ENCODE assay signal across 12 cellular contexts in the genomic region with DNA sequence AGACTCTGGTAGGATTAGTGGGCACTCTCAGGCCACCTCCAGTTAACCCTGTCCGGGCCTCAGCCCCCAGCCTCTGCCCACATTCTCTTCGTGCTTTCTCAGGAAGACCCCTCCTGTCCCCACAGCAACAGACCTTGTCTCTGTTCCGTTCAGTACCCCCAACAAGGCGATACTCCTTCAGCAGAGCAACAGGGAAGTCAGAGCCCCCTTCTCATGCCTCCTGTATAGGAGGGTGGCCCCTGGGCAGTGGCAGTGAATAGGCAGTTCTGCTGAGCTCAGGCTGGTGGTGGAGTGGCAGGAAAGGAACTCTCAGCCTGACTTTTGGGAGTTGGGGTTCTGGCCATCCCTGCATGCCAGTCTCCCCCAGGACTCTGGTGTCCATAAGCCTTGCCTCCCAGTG. TPM values are rescaled to one million over a fixed set of nuclear protein-coding genes. Genes with fewer than 3 reads are reported as not detected.
DNase-seq lines count a peak whose midpoint lies in the region; ATAC-seq, FAIRE-seq and TF ChIP-seq lines count a peak whose summit lies in the region.
"Had no signal": no experiment of that assay in that cellular context is flagged by ENCODE, and none has a peak within 500 bp of the region (broad histone marks: within the 10 kb centered on the region; RNA-seq: fewer than 3 reads in every experiment).

No MANE protein-coding gene starts in this region.

- intact Hi-C loops in Right ventricle myocardium superior (cut with DNase I) (no loop called here), esophagus muscularis mucosa (cut with DNase I) (no loop called here), pancreas (cut with DNase I) (no loop called here)

- peaks cover 6% of the 10 kb centered on the region for H3K9me3 Mint-ChIP-seq in glutamatergic neuron (ENCODE audit: unreplicated experiment)
- H3K9me3 Mint-ChIP-seq: central memory CD8-positive, alpha-beta T cell; natural killer cell had no signal

- no peak for TF ChIP-seq EP300 in esophagus muscularis mucosa (IDR thresholded peaks at IDR 0.05)

- FAIRE-seq in pancreas (lab: Jason Lieb, UNC), result no peak

- no peaks in the 10 kb centered on the region for H3K36me3 Mint-ChIP-seq in glutamatergic neuron (ENCODE audit: unreplicated experiment)
- H3K36me3 Mint-ChIP-seq: natural killer cell had no signal

- 72% methylated on average over 2 of the region's 4 CpGs for WGBS in esophagus muscularis mucosa
- WGBS in pancreas, 2 donors, result 21 to 27% methylated on average over 4 of the region's 4 CpGs

- H3K4me3 ChIP-seq in right atrium auricular region (peak overlapping the region; percentile 20 to 31), esophagus muscularis mucosa (peak overlapping the region; percentile 35 to 74 (median 63)), pancreas (peak overlapping the region; percentile 21 to 58 (median 44))

- peak overlapping the region; percentile 92 to 97 for H3K27ac ChIP-seq in right atrium auricular region
- H3K27ac ChIP-seq in esophagus muscularis mucosa (replicated peaks in 1 of 4), result peak overlapping the region; percentile 93 to 100 (median 96)
- peak overlapping the region; percentile 87 to 94 (median 90) for H3K27ac ChIP-seq in pancreas

- TF ChIP-seq CTCF in right atrium auricular region (IDR thresholded peaks at IDR 0.05) (no peak), esophagus muscularis mucosa (IDR thresholded peaks at IDR 0.05) (no peak), pancreas (IDR thresholded peaks at IDR 0.05) (no peak), glutamatergic neuron (IDR thresholded peaks at IDR 0.05; ENCODE audit: partially characterized antibody, unreplicated experiment) (no peak)

- no peak overlapping the region for H3K4me3 Mint-ChIP-seq in glutamatergic neuron (ENCODE audit: unreplicated experiment)
- H3K4me3 Mint-ChIP-seq: central memory CD8-positive, alpha-beta T cell; natural killer cell had no signal

- ATAC-seq in Right ventricle myocardium superior (ENCODE audit: poor library complexity) (no peak), pancreas (no peak), GM21723 (IDR thresholded peaks at IDR 0.05; ENCODE audit: unreplicated experiment) (no peak), esophagus mucosa (no peak), GM21390 (IDR thresholded peaks at IDR 0.05; ENCODE audit: unreplicated experiment) (no peak)
- ATAC-seq: natural killer cell had no signal

- no peaks in the 10 kb centered on the region for H3K36me3 ChIP-seq in right atrium auricular region
- H3K36me3 ChIP-seq in esophagus muscularis mucosa, result peaks cover 0 to 4% (median 0%) of the 10 kb centered on the region in 4 donors
- peaks cover 0 to under 1% (median 0%) of the 10 kb centered on the region in 3 donors for H3K36me3 ChIP-seq in pancreas

- H3K4me1 Mint-ChIP-seq in glutamatergic neuron (ENCODE audit: low read depth, unreplicated experiment), result peaks cover 9% of the 10 kb centered on the region

- TF ChIP-seq POLR2A in esophagus muscularis mucosa (IDR thresholded peaks at IDR 0.05; ENCODE audit: low read depth), result no peak

- H3K27me3 Mint-ChIP-seq in glutamatergic neuron (ENCODE audit: unreplicated experiment), result peaks cover 12% of the 10 kb centered on the region

- no peak for DNase-seq in right atrium auricular region (ENCODE audit: low spot score)
- DNase-seq in Right ventricle myocardium superior, result no peak
- DNase-seq in esophagus muscularis mucosa (ENCODE audit: extremely low spot score), result no peak
- no peak for DNase-seq in pancreas
- no peak for DNase-seq in glutamatergic neuron
- DNase-seq: activated CD8-positive, alpha-beta memory T cell treated with anti-CD3 and anti-CD28 coated beads, Interleukin-2, amount 50 U/mL, for 48 hours; natural killer cell; NCI-H1694 had no signal

- H3K9me3 ChIP-seq in right atrium auricular region, result no peaks in the 10 kb centered on the region
- H3K9me3 ChIP-seq in esophagus muscularis mucosa, result no peaks in the 10 kb centered on the region
- H3K9me3 ChIP-seq in pancreas, result no peaks in the 10 kb centered on the region

- no peaks in the 10 kb centered on the region for H3K27me3 ChIP-seq in right atrium auricular region
- H3K27me3 ChIP-seq in esophagus muscularis mucosa, result peaks cover 0 to 14% (median 1%) of the 10 kb centered on the region in 4 donors
- H3K27me3 ChIP-seq in pancreas, result no peaks in the 10 kb centered on the region

- no peak overlapping the region for H3K27ac Mint-ChIP-seq in glutamatergic neuron (ENCODE audit: unreplicated experiment)
- H3K27ac Mint-ChIP-seq: natural killer cell had no signal

- H3K4me1 ChIP-seq in right atrium auricular region (peaks cover 0 to 83% of the 10 kb centered on the region in 2 donors), esophagus muscularis mucosa (peaks cover 63 to 93% (median 78%) of the 10 kb centered on the region in 4 donors), pancreas (peaks cover 25 to 44% (median 29%) of the 10 kb centered on the region in 3 donors)

RNA-seq across cellular contexts. Expression of a gene that starts 0.5 kb away (rescaled TPM):
- total RNA-seq in right atrium auricular region (10 to 100 TPM; 15.4 to 20.0 TPM), Right ventricle myocardium superior (19.9 TPM), esophagus muscularis mucosa (10 to 100 TPM; 37.4 to 66.6 (median 46.4) TPM), pancreas (10 to 100 TPM; 27.5 to 53.5 (median 33.2) TPM), esophagus mucosa (2.4 TPM), glutamatergic neuron (ENCODE audit: unreplicated experiment) (5.4 TPM)
- 100 to 1,000 TPM; 118 to 223 TPM for polyA plus RNA-seq in pancreas

RNA-seq across cellular contexts. Expression of a gene that starts 9.4 kb away (rescaled TPM):
- total RNA-seq in right atrium auricular region (10 to 100 TPM in 1 of 2 donors, 1 to 10 TPM in 1; 9.0 to 10.6 TPM), Right ventricle myocardium superior (29.6 TPM), esophagus muscularis mucosa (not detected), pancreas (under 1 TPM in 1 of 6 donors, not detected in 5; 0.12 TPM), esophagus mucosa (not detected), glutamatergic neuron (ENCODE audit: unreplicated experiment) (not detected)
- 1 to 10 TPM in 1 of 2 donors, under 1 TPM in 1; 0.15 to 2.1 TPM for polyA plus RNA-seq in pancreas
- total RNA-seq: natural killer cell had no signal

RNA-seq across cellular contexts. Expression of a gene that starts 22.8 kb away (rescaled TPM):
- total RNA-seq in right atrium auricular region (10 to 100 TPM; 51.0 to 58.5 TPM), Right ventricle myocardium superior (70.1 TPM), esophagus muscularis mucosa (100 to 1,000 TPM in 1 of 4 donors, 10 to 100 TPM in 3; 49.4 to 106 (median 85.8) TPM), pancreas (10 to 100 TPM; 47.1 to 81.6 (median 55.1) TPM), esophagus mucosa (65.8 TPM), glutamatergic neuron (ENCODE audit: unreplicated experiment) (38.2 TPM)
- 100 to 1,000 TPM; 101 to 117 TPM for polyA plus RNA-seq in pancreas

RNA-seq across cellular contexts. Expression of a gene that starts 29.7 kb away (rescaled TPM):
- total RNA-seq in right atrium auricular region, result 1 to 10 TPM in 1 of 2 donors, under 1 TPM in 1; 0.74 to 3.5 TPM
- total RNA-seq in Right ventricle myocardium superior, result 1.2 TPM
- 1 to 10 TPM; 2.1 to 6.7 (median 3.4) TPM for total RNA-seq in esophagus muscularis mucosa
- total RNA-seq in pancreas, result 1 to 10 TPM in 1 of 6 donors, under 1 TPM in 5; 0.46 to 1.3 (median 0.65) TPM
- polyA plus RNA-seq in pancreas, result 1 to 10 TPM; 1.6 to 2.1 TPM
- 4.8 TPM for total RNA-seq in esophagus mucosa
- 6.9 TPM for total RNA-seq in glutamatergic neuron (ENCODE audit: unreplicated experiment)

RNA-seq across cellular contexts. Expression of a gene that starts 29.7 kb away (rescaled TPM):
- 10 to 100 TPM in 1 of 2 donors, 1 to 10 TPM in 1; 9.0 to 10.7 TPM for total RNA-seq in right atrium auricular region
- 6.3 TPM for total RNA-seq in Right ventricle myocardium superior
- 1 to 10 TPM; 6.8 to 9.5 (median 8.0) TPM for total RNA-seq in esophagus muscularis mucosa
- total RNA-seq in pancreas, result 1 to 10 TPM; 2.6 to 6.6 (median 5.0) TPM
- polyA plus RNA-seq in pancreas, result 10 to 100 TPM; 13.0 to 15.6 TPM
- 7.6 TPM for total RNA-seq in esophagus mucosa
- total RNA-seq in glutamatergic neuron (ENCODE audit: unreplicated experiment), result 13.3 TPM

Comparison
In these comparisons a context has a peak if more than half of its experiments do, and no peak if none do; other contexts are left out.
1. RNA of a gene that starts 9.4 kb away (total RNA-seq): 29.6 TPM in Right ventricle myocardium superior (single experiment) and 9.0 to 10.6 TPM in right atrium auricular region; 0.12 TPM in pancreas, not detected in esophagus muscularis mucosa, not detected in esophagus mucosa (single experiment) and not detected in glutamatergic neuron (single experiment); every median in the first group is over 4 times any median in the second.
2. Peak in every context shown above with its lines, with median percentiles within 50 percentile points of each other: H3K27ac ChIP-seq and H3K4me3 ChIP-seq.